8 cellular contexts compared by ENCODE assay signal in the genomic region with DNA sequence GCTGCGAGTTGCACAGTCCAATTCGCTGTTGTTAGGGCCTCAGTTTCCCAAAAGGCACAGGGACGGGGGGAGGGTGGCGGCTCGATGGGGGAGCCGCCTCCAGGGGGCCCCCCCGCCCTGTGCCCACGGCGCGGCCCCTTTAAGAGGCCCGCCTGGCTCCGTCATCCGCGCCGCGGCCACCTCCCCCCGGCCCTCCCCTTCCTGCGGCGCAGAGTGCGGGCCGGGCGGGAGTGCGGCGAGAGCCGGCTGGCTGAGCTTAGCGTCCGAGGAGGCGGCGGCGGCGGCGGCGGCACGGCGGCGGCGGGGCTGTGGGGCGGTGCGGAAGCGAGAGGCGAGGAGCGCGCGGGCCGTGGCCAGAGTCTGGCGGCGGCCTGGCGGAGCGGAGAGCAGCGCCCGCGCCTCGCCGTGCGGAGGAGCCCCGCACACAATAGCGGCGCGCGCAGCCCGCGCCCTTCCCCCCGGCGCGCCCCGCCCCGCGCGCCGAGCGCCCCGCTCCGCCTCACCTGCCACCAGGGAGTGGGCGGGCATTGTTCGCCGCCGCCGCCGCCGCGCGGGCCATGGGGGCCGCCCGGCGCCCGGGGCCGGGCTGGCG. TPM values are rescaled to one million over a fixed set of nuclear protein-coding genes. Genes with fewer than 3 reads are reported as not detected.
A peak's percentile ranks its signal among the peaks of the same experiment; 100 is the strongest.
DNase-seq lines count a peak whose midpoint lies in the region; ATAC-seq, FAIRE-seq and TF ChIP-seq lines count a peak whose summit lies in the region.

Gene BCR (plus strand): TSS at position 209 of the 592 bp plus-strand sequence. CDS start 452 bp downstream, outside the sequence.

- CTCF ChIA-PET in K562 (lab: Yijun Ruan, JAX; ENCODE audit: low intra/inter-chr PET ratio), result interaction anchor here (1.2 to 11.5 kb wide), 6 partner anchors 23 to 221 kb away, joined by 3 to 800 read pairs (median 6); no protein-coding TSS in a partner anchor

- H3K27ac ChIP-seq in K562 (ENCODE audit: extremely low read depth, low read depth, low read length) (peak within 1 kb of the TSS; percentile 66), prostate gland (peak within 1 kb of the TSS; percentile 73 to 75)

- in situ Hi-C loops in KBM-7 (cut with MboI; ENCODE audit: low pct_unique_long_range_greater_than_20kb, low sequenced_read_pairs) (no loop called here), K562 (cut with MboI) (no loop called here)

- peaks cover 47% of the 10 kb centered on the region for H3K79me2 ChIP-seq in K562 (ENCODE audit: control insufficient read depth, insufficient read depth, low read length)

- H3K4me3 Mint-ChIP-seq in T-helper 2 cell treated with Interferon-gamma antibody and Interleukin-4, amounts not matched to agents 5 μg/mL and 100 μg/mL, for 36 hours, result peak within 1 kb of the TSS; percentile 88

- no peak for TF ChIP-seq RAD21 in K562 (CRISPR knock-in tag; conservative IDR thresholded peaks at IDR 0.05 in 1 of 2, IDR thresholded peaks at IDR 0.05 in 1 of 2)

- TF ChIP-seq POLR2A in K562 (conservative IDR thresholded peaks at IDR 0.05) (no peak), prostate gland (IDR thresholded peaks at IDR 0.05) (peak; percentile 71)

- peaks cover 49% of the 10 kb centered on the region for H3K4me1 Mint-ChIP-seq in T-helper 2 cell treated with Interferon-gamma antibody and Interleukin-4, amounts not matched to agents 5 μg/mL and 100 μg/mL, for 36 hours (ENCODE audit: low read depth)

- intact Hi-C loops in K562 (cut with micrococcal nuclease), result loop anchor here (1.0 kb wide), 1 partner anchor 35 kb away; the partner anchor contains the start of gene RAB36
- intact Hi-C loops in prostate gland (cut with DNase I), result loop anchor here (5.0 kb wide), 1 partner anchor 342 kb away; no protein-coding TSS in a partner anchor

- peaks cover 42% of the 10 kb centered on the region for H4K20me1 ChIP-seq in K562 (replicated peaks; ENCODE audit: control insufficient read depth, insufficient read depth, low read length)

- ATAC-seq in K562, result peak; percentile 87
- ATAC-seq in HG03521 (IDR thresholded peaks at IDR 0.05; ENCODE audit: unreplicated experiment), result no peak

- H3K4me3 ChIP-seq in K562 (peak within 1 kb of the TSS; percentile 46), prostate gland (peak within 1 kb of the TSS; percentile 51 to 54)

- POLR2A ChIA-PET in K562 (lab: Yijun Ruan, JAX), result interaction anchor here (0.6 to 86.5 kb wide), 17 partner anchors 6 to 411 kb away, joined by 3 to 3476 read pairs (median 8); partner anchors contain the start of genes BCR, RAB36 and RSPH14

- peak within 1 kb of the TSS; percentile 53 for H3K27ac Mint-ChIP-seq in T-helper 2 cell treated with Interferon-gamma antibody and Interleukin-4, amounts not matched to agents 5 μg/mL and 100 μg/mL, for 36 hours

- H3K36me3 ChIP-seq in K562 (ENCODE audit: control insufficient read depth, insufficient read depth, low read length) (peaks cover 38% of the 10 kb centered on the region), prostate gland (no peaks in the 10 kb centered on the region)

- H3K27me3 ChIP-seq in K562 (ENCODE audit: control insufficient read depth in 2 of 2, insufficient read depth in 2 of 2, low read length in 2 of 2) (no peaks in the 10 kb centered on the region), prostate gland (replicated peaks; ENCODE audit: insufficient read depth) (no peaks in the 10 kb centered on the region)

- peak within 1 kb of the TSS; percentile 95 for H2AFZ ChIP-seq in K562 (ENCODE audit: low read depth, low read length)

- no peak for FAIRE-seq in K562 (lab: Jason Lieb, UNC)

- TF ChIP-seq EP300 in K562 (IDR thresholded peaks at IDR 0.05; ENCODE audit: low read length), result no peak

- BruUV-seq in K562 (replicated peaks; lab: Mats Ljungman, UMichigan), result no TSS peak

- H3K9me3 Mint-ChIP-seq in T-helper 2 cell treated with Interferon-gamma antibody and Interleukin-4, amounts not matched to agents 5 μg/mL and 100 μg/mL, for 36 hours, result peaks cover 8% of the 10 kb centered on the region

- peaks cover 24% of the 10 kb centered on the region for H3K36me3 Mint-ChIP-seq in T-helper 2 cell treated with Interferon-gamma antibody and Interleukin-4, amounts not matched to agents 5 μg/mL and 100 μg/mL, for 36 hours (ENCODE audit: low read depth)

- H3K27me3 Mint-ChIP-seq in T-helper 2 cell treated with Interferon-gamma antibody and Interleukin-4, amounts not matched to agents 5 μg/mL and 100 μg/mL, for 36 hours (ENCODE audit: low read depth), result no peaks in the 10 kb centered on the region

- H3K9me1 ChIP-seq in K562 (ENCODE audit: control insufficient read depth, insufficient read depth, low read length), result peaks cover 40% of the 10 kb centered on the region

- peak within 1 kb of the TSS; percentile 80 for H3K4me2 ChIP-seq in K562 (ENCODE audit: insufficient read depth, low read length)

- peak within 1 kb of the TSS; percentile 68 to 95 for H3K9ac ChIP-seq in K562 (ENCODE audit: insufficient read depth in 1 of 2, low read depth in 2 of 2, low read length in 2 of 2)

- H3K4me1 ChIP-seq in K562 (replicated peaks in 1 of 2; ENCODE audit: control insufficient read depth in 2 of 2, insufficient read depth in 2 of 2, low read length in 2 of 2) (peaks cover 77 to 85% of the 10 kb centered on the region in 2 experiments), prostate gland (replicated peaks) (peaks cover 17% of the 10 kb centered on the region)

- under 1% methylated on average over 88 of the region's 88 CpGs for WGBS in K562 (ENCODE audit: insufficient coverage, low coverage, missing lambda C conversion rate)
- under 1% methylated on average over 52 of the region's 88 CpGs for WGBS in prostate gland

- TF ChIP-seq CTCF in GM12874 (IDR thresholded peaks at IDR 0.05; ENCODE audit: insufficient read depth, low read depth, low read length), result peak; percentile 33
- no peak for TF ChIP-seq CTCF in K562 (IDR thresholded peaks at IDR 0.05 in 2 of 3, conservative IDR thresholded peaks at IDR 0.05 in 1 of 3; ENCODE audit: insufficient read depth in 2 of 3, low read depth in 1 of 3, low read length in 3 of 3)
- peak in 1 of 4 experiments; percentile 4 for TF ChIP-seq CTCF in prostate gland (IDR thresholded peaks at IDR 0.05)

- peaks cover 16% of the 10 kb centered on the region for H3K9me3 ChIP-seq in K562 (replicated peaks; ENCODE audit: control insufficient read depth, insufficient read depth, low read depth, low read length)
- no peaks in the 10 kb centered on the region for H3K9me3 ChIP-seq in prostate gland

- DNase-seq in KBM-7 (peak; percentile 44), K562 (ENCODE audit: extremely low read depth in 1 of 4, low spot score in 3 of 4) (peak in 3 of 4 experiments; percentile 100), hepatic stellate cell (ENCODE audit: low spot score) (peak; percentile 88), prostate gland (ENCODE audit: low spot score) (peak; percentile 58), OCI-M2 (lab: John Stamatoyannopoulos, UW; ENCODE audit: unreplicated experiment) (no peak)
- DNase-seq in T-helper 2 cell treated with Interferon-gamma antibody and Interleukin-4, amounts not matched to agents 5 μg/mL and 100 μg/mL, for 36 hours (ENCODE audit: low spot score), result peak; percentile 64

TF ChIP-seq in K562, 482 proteins besides CTCF, POLR2A, EP300 and RAD21 (continues in another document):
- TF ChIP-seq HMGXB4 (CRISPR knock-in tag; IDR thresholded peaks at IDR 0.05), result peak; percentile 97
- TF ChIP-seq, protein P1, sequence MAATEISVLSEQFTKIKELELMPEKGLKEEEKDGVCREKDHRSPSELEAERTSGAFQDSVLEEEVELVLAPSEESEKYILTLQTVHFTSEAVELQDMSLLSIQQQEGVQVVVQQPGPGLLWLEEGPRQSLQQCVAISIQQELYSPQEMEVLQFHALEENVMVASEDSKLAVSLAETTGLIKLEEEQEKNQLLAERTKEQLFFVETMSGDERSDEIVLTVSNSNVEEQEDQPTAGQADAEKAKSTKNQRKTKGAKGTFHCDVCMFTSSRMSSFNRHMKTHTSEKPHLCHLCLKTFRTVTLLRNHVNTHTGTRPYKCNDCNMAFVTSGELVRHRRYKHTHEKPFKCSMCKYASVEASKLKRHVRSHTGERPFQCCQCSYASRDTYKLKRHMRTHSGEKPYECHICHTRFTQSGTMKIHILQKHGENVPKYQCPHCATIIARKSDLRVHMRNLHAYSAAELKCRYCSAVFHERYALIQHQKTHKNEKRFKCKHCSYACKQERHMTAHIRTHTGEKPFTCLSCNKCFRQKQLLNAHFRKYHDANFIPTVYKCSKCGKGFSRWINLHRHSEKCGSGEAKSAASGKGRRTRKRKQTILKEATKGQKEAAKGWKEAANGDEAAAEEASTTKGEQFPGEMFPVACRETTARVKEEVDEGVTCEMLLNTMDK (IDR thresholded peaks at IDR 0.05; ENCODE audit: borderline replicate concordance, insufficient read depth, low read depth, low read length, poor library complexity, severe bottlenecking), result no peak

RNA-seq across cellular contexts. Expression of gene BCR, which starts in this region (rescaled TPM):
- 234 and 446 TPM in 2 replicates for total RNA-seq in K562 (2011; cell fraction: chromatin; rRNA removed; ENCODE audit: low replicate concordance)
- total RNA-seq in K562 (2011; cell fraction: nucleolus; rRNA removed), result 279 and 314 TPM in 2 replicates
- 196 and 222 TPM in 2 replicates for total RNA-seq in K562 (2011; cell fraction: nucleoplasm; rRNA removed)
- total RNA-seq in K562 (2014; rRNA removed) (81.7 and 100 TPM in 2 replicates), K562 (2014; rRNA removed; fragmentation: Illumina TruSeq; extraction: Trizol) (27.5 and 45.6 TPM in 2 replicates), K562 (2015; rRNA removed; fragmentation: Illumina TruSeq; extraction: Trizol) (65.7 and 68.4 TPM in 2 replicates), K562 (2021) (144 and 150 TPM in 2 replicates), prostate gland (10 to 100 TPM; 32.7 to 88.8 TPM)
- polyA plus RNA-seq in K562 (2011; rRNA removed) (20.9 and 36.8 TPM in 2 replicates), K562 (2014; fragmentation: Illumina TruSeq; extraction: Trizol) (45.8 and 60.4 TPM in 2 replicates), K562 (2014; fragmentation: Nextera tagmentation; extraction: Ambion mirVana) (under 1 TPM; 0.41 to 0.70 TPM), K562 (2014; rRNA removed) (34.9 and 36.1 TPM in 2 replicates)
- polyA plus RNA-seq in K562 (2011; cell fraction: cytosol; rRNA removed), result 26.4 and 31.1 TPM in 2 replicates
- polyA plus RNA-seq in K562 (2011; cell fraction: nucleus; rRNA removed), result 57.9 and 76.9 TPM in 2 replicates
- 73.9 and 75.3 TPM in 2 replicates for polyA plus RNA-seq in K562 (2012)
- 113 and 124 TPM in 2 replicates for polyA minus RNA-seq in K562 (2011; rRNA and poly(A)+ RNA removed)
- polyA minus RNA-seq in K562 (2011; cell fraction: cytosol; rRNA and poly(A)+ RNA removed), result 132 and 181 TPM in 2 replicates
- polyA minus RNA-seq in K562 (2011; cell fraction: nucleus; rRNA and poly(A)+ RNA removed), result 138 and 300 TPM in 2 replicates
